In genomic region chr15:89374116-89375004, GRCh38 we compare ENCODE assay signal across 1 cellular context.
TF ChIP-seq lines count a peak whose summit lies in the region.

No MANE protein-coding gene starts in this region.

TF ChIP-seq in H1, 55 proteins besides CTCF, POLR2A, EP300 and RAD21 (continued from another document):
- no peak for TF ChIP-seq HDAC2 (IDR thresholded peaks at IDR 0.05; ENCODE audit: borderline replicate concordance in 1 of 2, low read depth in 2 of 2, low read length in 2 of 2)
- TF ChIP-seq SUZ12 (IDR thresholded peaks at IDR 0.05; ENCODE audit: low read length): peak; percentile 65
- peak; percentile 19; the same call in 1 of the 2 replicates for TF ChIP-seq BACH1 (IDR thresholded peaks at IDR 0.05; ENCODE audit: low read length)
- TF ChIP-seq EGR1 (IDR thresholded peaks at IDR 0.05; ENCODE audit: borderline replicate concordance, low read depth, low read length): no peak
- TF ChIP-seq TEAD4 (IDR thresholded peaks at IDR 0.05; ENCODE audit: low read depth, low read length): 0 out of 2 replicates have a peak, but pooled peaks have one; percentile 35
- no peak for TF ChIP-seq E2F6 (IDR thresholded peaks at IDR 0.05)
- no peak for TF ChIP-seq CHD7 (IDR thresholded peaks at IDR 0.05; ENCODE audit: insufficient replicate concordance, low read length)
